22 cellular contexts compared by ENCODE assay signal in genomic region chr22:41969110-41969646, GRCh38. TPM values are rescaled to one million over a fixed set of nuclear protein-coding genes. Genes with fewer than 3 reads are reported as not detected.
A peak's percentile ranks its signal among the peaks of the same experiment; 100 is the strongest.
DNase-seq lines count a peak whose midpoint lies in the region; TF ChIP-seq lines count a peak whose summit lies in the region.
"Had no signal": no experiment of that assay in that cellular context is flagged by ENCODE, and none has a peak within 500 bp of the region (broad histone marks: within the 10 kb centered on the region; RNA-seq: fewer than 3 reads in every experiment).

Gene SEPTIN3, plus strand, starts transcription at chr22:41969443. Its CDS starts 2,050 bp downstream, at chr22:41971493.

- no peak within 1 kb of the TSS for H3K4me3 Mint-ChIP-seq in endodermal cell
- H3K4me3 Mint-ChIP-seq: activated naive CD8-positive, alpha-beta T cell treated with anti-CD3 and anti-CD28 coated beads for 36 hours; CD14-positive monocyte; naive thymus-derived CD8-positive, alpha-beta T cell; stimulated activated naive CD8-positive, alpha-beta T cell treated with anti-CD3 and anti-CD28 coated beads, Interleukin-15, amount 100 ng/mL, for 72 hours had no signal

- no peak within 1 kb of the TSS for H3K27ac Mint-ChIP-seq in endodermal cell
- H3K27ac Mint-ChIP-seq: activated naive CD8-positive, alpha-beta T cell treated with anti-CD3 and anti-CD28 coated beads for 36 hours had no signal

- TF ChIP-seq CTCF in endodermal cell (conservative IDR thresholded peaks at IDR 0.05), result no peak

- no peak within 1 kb of the TSS for H3K27ac ChIP-seq in endodermal cell (ENCODE audit: low read depth, low read length)
- H3K27ac ChIP-seq: foreskin keratinocyte, KMS-11, tibial artery, VCaP had no signal

- H3K9me3 ChIP-seq in endodermal cell (ENCODE audit: control insufficient read depth, low read length), result peaks cover 5% of the 10 kb centered on the region
- H3K9me3 ChIP-seq: tibial artery had no signal

- peak; percentile 65 for DNase-seq in COLO829 (ENCODE audit: low spot score)
- peak; percentile 81 for DNase-seq in endodermal cell
- peak in 6 of 10 donors; percentile 19 to 90 (median 72) for DNase-seq in posterior cingulate gyrus
- no peak for DNase-seq in epidermal melanocyte (ENCODE audit: insufficient read length, low spot score)
- no peak for DNase-seq in activated T-cell treated with anti-CD3 and anti-CD28 coated beads for 4 hours
- DNase-seq in NCI-H226, result no peak
- DNase-seq in amygdala (lab: John Stamatoyannopoulos, UW), result no peak
- DNase-seq: activated CD8-positive, alpha-beta memory T cell treated with anti-CD3 and anti-CD28 coated beads, Interleukin-2, amount 50 U/mL, for 48 hours; activated naive CD8-positive, alpha-beta T cell treated with anti-CD3 and anti-CD28 coated beads for 36 hours; effector CD8-positive, alpha-beta T cell; hippocampal formation; midbrain; MV-4-11; naive thymus-derived CD8-positive, alpha-beta T cell; stimulated activated CD4-positive, alpha-beta T cell treated with anti-CD3 and anti-CD28 coated beads, Interleukin-15, amount 100 ng/mL, for 24 hours; stimulated activated naive CD8-positive, alpha-beta T cell treated with anti-CD3 and anti-CD28 coated beads, Interleukin-15, amount 100 ng/mL, for 72 hours; tibial artery had no signal

- peaks cover 3% of the 10 kb centered on the region for H3K4me1 ChIP-seq in endodermal cell (ENCODE audit: control insufficient read depth, insufficient read depth, low read length)
- H3K4me1 ChIP-seq: foreskin keratinocyte, tibial artery had no signal

- WGBS in endodermal cell (ENCODE audit: insufficient coverage in 1 of 2, insufficient read length in 1 of 2), 2 experiments, result 57 to 67% methylated on average over 3 to 7 of the region's 8 CpGs

- H3K36me3 Mint-ChIP-seq in endodermal cell (ENCODE audit: low read depth), result no peaks in the 10 kb centered on the region
- H3K36me3 Mint-ChIP-seq: activated naive CD8-positive, alpha-beta T cell treated with anti-CD3 and anti-CD28 coated beads for 36 hours; CD14-positive monocyte; naive thymus-derived CD8-positive, alpha-beta T cell had no signal

- TF ChIP-seq RAD21 in Ishikawa (IDR thresholded peaks at IDR 0.05; ENCODE audit: low read depth), result no peak

- H3K9me3 Mint-ChIP-seq in endodermal cell, result peaks cover 7% of the 10 kb centered on the region
- H3K9me3 Mint-ChIP-seq: activated naive CD8-positive, alpha-beta T cell treated with anti-CD3 and anti-CD28 coated beads for 36 hours; naive thymus-derived CD8-positive, alpha-beta T cell; stimulated activated naive CD8-positive, alpha-beta T cell treated with anti-CD3 and anti-CD28 coated beads, Interleukin-15, amount 100 ng/mL, for 72 hours had no signal

- intact Hi-C loops in posterior cingulate gyrus (cut with DNase I), result no loop called here

- H3K4me1 Mint-ChIP-seq in endodermal cell, result peaks cover 8% of the 10 kb centered on the region
- H3K4me1 Mint-ChIP-seq: CD14-positive monocyte; stimulated activated naive CD8-positive, alpha-beta T cell treated with anti-CD3 and anti-CD28 coated beads, Interleukin-15, amount 100 ng/mL, for 72 hours had no signal

- no peaks in the 10 kb centered on the region for H3K36me3 ChIP-seq in endodermal cell (ENCODE audit: control insufficient read depth, insufficient read depth, low read length)
- H3K36me3 ChIP-seq: tibial artery had no signal

- H3K27me3 ChIP-seq in endodermal cell (ENCODE audit: control insufficient read depth, insufficient read depth, low read length, poor library complexity, severe bottlenecking), result peaks cover 10% of the 10 kb centered on the region

- H3K9ac ChIP-seq in endodermal cell (ENCODE audit: extremely low read depth, low read length, poor library complexity, severe bottlenecking), result no peak within 1 kb of the TSS
- H3K9ac ChIP-seq: KMS-11 had no signal

- no peak within 1 kb of the TSS for H3K4me3 ChIP-seq in endodermal cell (ENCODE audit: low read length)
- H3K4me3 ChIP-seq: tibial artery had no signal

- H3K27me3 Mint-ChIP-seq in endodermal cell (ENCODE audit: insufficient read depth), result peaks cover 27% of the 10 kb centered on the region

- no peak for TF ChIP-seq EP300 in Ishikawa (IDR thresholded peaks at IDR 0.05; ENCODE audit: borderline replicate concordance)

TF ChIP-seq in Ishikawa, 13 proteins besides CTCF, POLR2A, EP300 and RAD21:
- TF ChIP-seq MAX (IDR thresholded peaks at IDR 0.05), result no peak
- 0 out of 2 replicates have a peak, but pooled peaks have one; percentile 29 for TF ChIP-seq EGR1 (IDR thresholded peaks at IDR 0.05)
- no peak for TF ChIP-seq CEBPB (IDR thresholded peaks at IDR 0.05)

RNA-seq across cellular contexts. Expression of gene SEPTIN3, which starts in this region (rescaled TPM):
- total RNA-seq in endodermal cell, result 10 to 100 TPM; 10.9 to 13.9 TPM
- polyA plus RNA-seq in endodermal cell (2013, experiment 1 of 2), result 62.4 TPM
- 55.8 TPM for polyA plus RNA-seq in endodermal cell (2013, experiment 2 of 2)
- polyA plus RNA-seq: naive thymus-derived CD8-positive, alpha-beta T cell had no signal

Comparison
In these comparisons a context has a peak if more than half of its experiments do, and no peak if none do; other contexts are left out.
1. DNase-seq: peak in COLO829 (single experiment), endodermal cell (single experiment) and posterior cingulate gyrus (6 of 10); none in epidermal melanocyte (single experiment), activated T-cell treated with anti-CD3 and anti-CD28 coated beads for 4 hours (single experiment), NCI-H226 (single experiment) and amygdala (0 of 56).